In the genomic region with DNA sequence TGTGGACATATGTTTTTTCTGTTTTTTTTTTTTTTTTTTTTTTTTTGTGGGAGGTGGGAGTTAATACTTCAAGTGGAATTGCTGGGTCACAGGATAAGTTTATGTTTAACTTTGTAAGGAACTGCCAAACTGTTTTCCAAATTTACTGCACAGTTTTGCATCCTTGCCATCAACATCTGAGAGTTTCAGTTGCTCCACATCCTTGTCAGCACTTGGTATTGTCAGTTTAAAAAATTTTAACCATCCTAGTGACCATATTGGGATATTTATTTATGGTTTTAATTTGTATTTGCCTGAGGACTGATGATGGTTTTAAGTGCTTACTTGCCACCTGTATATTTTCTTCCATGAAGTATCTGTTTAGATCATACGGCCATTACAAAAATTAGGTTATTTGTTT, we compare ENCODE assay signal across 26 cellular contexts.
"Had no signal": no experiment of that assay in that cellular context is flagged by ENCODE, and none has a peak within 500 bp of the region (broad histone marks: within the 10 kb centered on the region; RNA-seq: fewer than 3 reads in every experiment).

No MANE protein-coding gene starts in this region.

- ATAC-seq: stimulated activated effector memory CD8-positive, alpha-beta T cell treated with anti-CD3 and anti-CD28 coated beads, Interleukin-12 subunit alpha, Interleukin-12 subunit beta, amount 100 ng/mL, for 72 hours; stimulated activated memory B cell treated with anti-CD40 and anti-IgM and Interleukin-4, amounts not matched to agents 10 μg/mL and 1 μg/mL and 100 μg/mL, for 72 hours; stimulated activated naive B cell treated with anti-CD40 and anti-IgM and Interleukin-4, amounts not matched to agents 10 μg/mL and 1 μg/mL and 100 μg/mL, for 72 hours; stimulated activated naive CD8-positive, alpha-beta T cell treated with anti-CD3 and anti-CD28 coated beads, Interleukin-15, amount 100 ng/mL, for 72 hours; stimulated activated naive CD8-positive, alpha-beta T cell treated with anti-CD3 and anti-CD28 coated beads, Interleukin-15, Interleukin-2, amounts not matched to agents 100 U/mL and 50 U/mL, for 24 hours; upper lobe of right lung had no signal

- H3K4me3 ChIP-seq: stomach, suprapubic skin, testis, thoracic aorta, thyroid gland, tibial artery, tibial nerve, transverse colon, upper lobe of left lung, upper lobe of right lung, uterus, vagina had no signal

- H3K27me3 ChIP-seq: stomach, testis, thyroid gland, tibial nerve, transverse colon, upper lobe of left lung, upper lobe of right lung, uterus, vagina had no signal

- H3K4me1 ChIP-seq: suprapubic skin, testis, thyroid gland, tibial artery, uterus, vagina had no signal

- FAIRE-seq: urothelium cell line had no signal

- DNase-seq: stimulated activated CD4-positive, alpha-beta T cell treated with anti-CD3 and anti-CD28 coated beads, Interleukin-2, amount 100 ng/mL, for 48 hours; stimulated activated CD4-positive, alpha-beta T cell treated with anti-CD3 and anti-CD28 coated beads, Interleukin-4, amount 100 ng/mL, for 1 hour; stimulated activated CD4-positive, alpha-beta T cell treated with anti-CD3 and anti-CD28 coated beads, Interleukin-4, amount 100 ng/mL, for 4 hours; stimulated activated CD8-positive, alpha-beta memory T cell treated with anti-CD3 and anti-CD28 coated beads, Interleukin-4, amount 100 ng/mL, for 48 hours; stimulated activated naive B cell treated with anti-CD40 and anti-IgM and Interleukin-4, amounts not matched to agents 10 μg/mL and 1 μg/mL and 100 μg/mL, for 72 hours; stimulated activated naive CD4-positive, alpha-beta T cell; stimulated activated naive CD4-positive, alpha-beta T cell treated with Interleukin-2 at 50 U/mL for 16 hours; stimulated activated naive CD8-positive, alpha-beta T cell treated with anti-CD3 and anti-CD28 coated beads, Interleukin-15, amount 100 ng/mL, for 72 hours; stimulated activated naive CD8-positive, alpha-beta T cell treated with anti-CD3 and anti-CD28 coated beads, Interleukin-15, Interleukin-2, amounts not matched to agents 100 U/mL and 50 U/mL, for 24 hours; stomach; substantia nigra; testis; thyroid gland; tibial artery; transverse colon; trophoblast cell; upper lobe of left lung; upper lobe of right lung; uterus had no signal

- H3K9me3 ChIP-seq: stomach, suprapubic skin, testis, thoracic aorta, thyroid gland, tibial artery, transverse colon, upper lobe of left lung, upper lobe of right lung, uterus, vagina had no signal

- H3K27ac ChIP-seq: stomach, suprapubic skin, testis, thoracic aorta, thyroid gland, tibial artery, tibial nerve, transverse colon, upper lobe of left lung, upper lobe of right lung, uterus, vagina had no signal

- H3K36me3 ChIP-seq: stomach, suprapubic skin, thoracic aorta, thyroid gland, tibial artery, tibial nerve, transverse colon, upper lobe of left lung, upper lobe of right lung, uterus, vagina had no signal
